Comparison of ENCODE assay signal across 1 cellular context in the genomic region with DNA sequence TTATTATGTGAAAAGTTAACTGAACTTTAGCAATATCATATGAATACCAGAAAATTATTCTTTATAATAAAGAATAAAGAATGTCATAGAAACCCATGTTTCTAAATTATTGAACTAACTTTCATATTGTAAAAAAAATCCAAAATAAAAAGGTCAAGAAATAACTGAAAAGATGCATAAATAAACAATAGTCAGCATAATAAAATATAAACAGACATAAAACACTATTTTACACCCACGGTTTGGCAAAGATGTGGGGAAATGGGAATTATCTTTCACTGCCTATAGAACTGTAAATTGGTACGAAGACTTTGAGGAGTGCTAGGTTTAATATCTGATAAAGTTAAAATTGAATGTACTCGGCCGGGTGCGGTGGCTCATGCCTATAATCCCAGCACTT.
TF ChIP-seq lines count a peak whose summit lies in the region.

No MANE protein-coding gene starts in this region.

TF ChIP-seq in HepG2, 621 proteins besides CTCF, POLR2A, EP300 and RAD21:
- TF ChIP-seq MAFF (IDR thresholded peaks at IDR 0.05; ENCODE audit: low read depth, low read length) (peak; percentile 78), MAFK (conservative IDR thresholded peaks at IDR 0.05 in 1 of 2, IDR thresholded peaks at IDR 0.05 in 1 of 2; ENCODE audit: low read length in 2 of 2) (peak; percentile 73 to 85), RFX1 (IDR thresholded peaks at IDR 0.05) (no peak)
